Comparison of ENCODE assay signal across 21 cellular contexts in the genomic region with DNA sequence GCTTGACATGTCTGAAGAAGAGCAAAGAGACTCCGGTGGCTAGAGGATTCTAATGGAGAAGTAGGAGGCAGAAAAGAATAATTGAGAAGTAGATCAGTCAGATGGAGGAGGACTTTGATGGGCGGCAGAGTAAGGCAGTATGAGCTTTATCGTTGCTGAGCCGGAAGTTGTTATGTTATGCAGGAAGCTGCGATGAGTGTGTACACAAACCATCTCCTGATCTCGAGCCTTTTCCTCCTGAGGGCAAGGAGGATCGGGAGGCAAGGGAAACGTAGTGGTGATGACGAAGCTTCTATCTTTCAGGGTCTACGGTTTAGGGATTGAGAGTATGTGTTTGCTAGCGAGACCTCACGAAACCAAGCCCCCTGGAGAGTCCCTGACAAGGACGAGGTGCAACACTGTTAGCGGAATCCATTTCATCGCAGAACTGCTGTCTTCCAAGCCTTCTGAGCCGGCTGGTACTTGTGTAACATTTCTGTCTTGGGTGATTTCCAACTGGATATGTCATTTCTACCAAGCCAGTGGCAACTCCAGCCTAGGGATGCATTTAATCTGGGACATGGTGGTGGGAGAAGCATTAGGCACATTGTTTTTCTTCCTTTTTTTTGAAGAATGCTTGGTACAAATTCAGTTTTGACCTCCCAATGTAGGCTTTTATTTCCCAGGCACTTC. TPM values are rescaled to one million over a fixed set of nuclear protein-coding genes. Genes with fewer than 3 reads are reported as not detected.
"Had no signal": no experiment of that assay in that cellular context is flagged by ENCODE, and none has a peak within 500 bp of the region (broad histone marks: within the 10 kb centered on the region; RNA-seq: fewer than 3 reads in every experiment).

No MANE protein-coding gene starts in this region.

- H3K27ac ChIP-seq: foreskin keratinocyte, hepatocyte, lower lobe of right lung, neural progenitor cell, ovary, sigmoid colon had no signal

- H3K27me3 ChIP-seq: foreskin keratinocyte, hepatocyte, neural progenitor cell, ovary, sigmoid colon had no signal

- H3K4me3 ChIP-seq: hepatocyte, lower lobe of right lung, neural progenitor cell, ovary, sigmoid colon, smooth muscle cell had no signal

- FAIRE-seq: colon, endothelial cell of umbilical vein, urothelium cell line had no signal

- H3K9ac ChIP-seq: neural progenitor cell had no signal

- H3K9me3 ChIP-seq: lower lobe of right lung, ovary, sigmoid colon had no signal

- DNase-seq: endodermal cell; erythroblast; foreskin keratinocyte; head of caudate nucleus; lower lobe of right lung; midbrain; nucleus accumbens; ovary; sigmoid colon; stimulated activated CD4-positive, alpha-beta T cell treated with anti-CD3 and anti-CD28 coated beads, Interleukin-2, amount 100 ng/mL, for 48 hours; stimulated activated naive CD4-positive, alpha-beta T cell treated with Interleukin-2 at 50 U/mL for 16 hours; trophoblast cell had no signal

- H3K4me1 ChIP-seq: foreskin keratinocyte, lower lobe of right lung, neural progenitor cell, sigmoid colon had no signal

- ATAC-seq: foreskin keratinocyte; lower lobe of right lung; natural killer cell treated with Interleukin-12 subunit alpha and Interleukin-12 subunit beta and Interleukin-15 and Interleukin-18, amount 100 ng/mL, for 72 hours had no signal

- H3K36me3 ChIP-seq: lower lobe of right lung, neural progenitor cell, ovary, sigmoid colon had no signal

RNA-seq across cellular contexts. Expression of a gene that starts 45.5 kb away (rescaled TPM):
- total RNA-seq: endothelial cell of umbilical vein; foreskin keratinocyte; kidney epithelial cell; lower lobe of right lung; natural killer cell treated with Interleukin-12 subunit alpha and Interleukin-12 subunit beta and Interleukin-15 and Interleukin-18, amount 100 ng/mL, for 72 hours; renal cortical epithelial cell; smooth muscle cell had no signal
- polyA plus RNA-seq: endothelial cell of umbilical vein, foreskin keratinocyte, smooth muscle cell had no signal
